Comparison of ENCODE assay signal across 14 cellular contexts in the genomic region with DNA sequence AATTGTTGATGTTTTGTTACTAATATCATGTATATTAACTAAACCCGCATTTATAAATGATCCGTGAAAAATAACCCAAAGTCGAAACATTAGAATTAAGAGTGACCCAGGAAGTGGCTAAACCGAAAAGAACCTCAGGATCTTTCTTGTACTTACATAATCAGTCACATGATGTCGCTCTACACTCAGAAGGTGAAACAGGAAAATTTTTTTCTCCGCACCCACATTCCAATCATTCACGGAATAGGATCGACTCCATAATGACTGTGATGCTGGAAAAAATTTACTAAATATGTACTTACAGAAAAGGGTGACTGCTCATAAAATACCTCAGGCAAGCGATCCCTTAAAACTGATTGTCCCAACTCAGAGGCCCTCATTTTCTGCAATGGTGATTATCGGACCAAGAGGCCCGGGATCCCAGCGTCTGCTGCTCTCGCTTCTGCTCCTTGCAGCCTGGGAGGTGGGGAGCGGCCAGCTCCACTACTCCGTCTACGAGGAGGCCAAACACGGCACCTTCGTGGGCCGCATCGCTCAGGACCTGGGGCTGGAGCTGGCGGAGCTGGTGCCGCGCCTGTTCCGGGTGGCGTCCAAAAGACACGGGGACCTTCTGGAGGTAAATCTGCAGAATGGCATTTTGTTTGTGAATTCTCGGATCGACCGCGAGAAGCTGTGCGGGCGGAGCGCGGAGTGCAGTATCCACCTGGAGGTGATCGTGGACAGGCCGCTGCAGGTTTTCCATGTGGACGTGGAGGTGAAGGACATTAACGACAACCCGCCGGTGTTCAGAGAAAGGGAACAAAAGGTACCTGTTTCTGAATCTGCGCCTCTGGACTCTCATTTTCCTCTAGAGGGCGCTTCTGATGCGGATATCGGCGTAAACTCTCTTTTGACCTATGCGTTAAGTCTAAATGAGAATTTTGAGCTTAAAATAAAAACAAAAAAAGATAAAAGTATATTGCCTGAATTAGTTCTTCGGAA. TPM values are rescaled to one million over a fixed set of nuclear protein-coding genes. Genes with fewer than 3 reads are reported as not detected.
A peak's percentile ranks its signal among the peaks of the same experiment; 100 is the strongest.
DNase-seq lines count a peak whose midpoint lies in the region; ATAC-seq and FAIRE-seq lines count a peak whose summit lies in the region.
"Had no signal": no experiment of that assay in that cellular context is flagged by ENCODE, and none has a peak within 500 bp of the region (broad histone marks: within the 10 kb centered on the region; RNA-seq: fewer than 3 reads in every experiment).

A gene with protein sequence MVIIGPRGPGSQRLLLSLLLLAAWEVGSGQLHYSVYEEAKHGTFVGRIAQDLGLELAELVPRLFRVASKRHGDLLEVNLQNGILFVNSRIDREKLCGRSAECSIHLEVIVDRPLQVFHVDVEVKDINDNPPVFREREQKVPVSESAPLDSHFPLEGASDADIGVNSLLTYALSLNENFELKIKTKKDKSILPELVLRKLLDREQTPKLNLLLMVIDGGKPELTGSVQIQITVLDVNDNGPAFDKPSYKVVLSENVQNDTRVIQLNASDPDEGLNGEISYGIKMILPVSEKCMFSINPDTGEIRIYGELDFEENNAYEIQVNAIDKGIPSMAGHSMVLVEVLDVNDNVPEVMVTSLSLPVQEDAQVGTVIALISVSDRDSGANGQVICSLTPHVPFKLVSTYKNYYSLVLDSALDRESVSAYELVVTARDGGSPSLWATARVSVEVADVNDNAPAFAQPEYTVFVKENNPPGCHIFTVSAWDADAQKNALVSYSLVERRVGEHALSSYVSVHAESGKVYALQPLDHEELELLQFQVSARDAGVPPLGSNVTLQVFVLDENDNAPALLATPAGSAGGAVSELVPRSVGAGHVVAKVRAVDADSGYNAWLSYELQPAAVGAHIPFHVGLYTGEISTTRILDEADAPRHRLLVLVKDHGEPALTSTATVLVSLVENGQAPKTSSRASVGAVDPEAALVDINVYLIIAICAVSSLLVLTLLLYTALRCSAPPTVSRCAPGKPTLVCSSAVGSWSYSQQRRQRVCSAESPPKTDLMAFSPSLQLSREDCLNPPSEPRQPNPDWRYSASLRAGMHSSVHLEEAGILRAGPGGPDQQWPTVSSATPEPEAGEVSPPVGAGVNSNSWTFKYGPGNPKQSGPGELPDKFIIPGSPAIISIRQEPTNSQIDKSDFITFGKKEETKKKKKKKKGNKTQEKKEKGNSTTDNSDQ (plus strand): TSS at position 224 of the 981 bp plus-strand sequence. CDS start 165 bp downstream, at position 389.

- H3K4me2 ChIP-seq in neuronal stem cell (ENCODE audit: insufficient read depth, low read length, poor library complexity, severe bottlenecking), result peak within 1 kb of the TSS; percentile 38

- no peak within 1 kb of the TSS for H2BK120ac ChIP-seq in neuronal stem cell (ENCODE audit: low read depth, low read length)

- no peak for ATAC-seq in HG03565 (IDR thresholded peaks at IDR 0.05; ENCODE audit: unreplicated experiment)
- ATAC-seq: CD8-positive, alpha-beta T cell had no signal

- no peak within 1 kb of the TSS for H3K27ac ChIP-seq in neuronal stem cell (replicated peaks; ENCODE audit: low read length)
- H3K27ac ChIP-seq: esophagus squamous epithelium had no signal

- H3K23ac ChIP-seq in neuronal stem cell (ENCODE audit: low read depth, low read length, poor library complexity), result no peak within 1 kb of the TSS

- H4K8ac ChIP-seq in neuronal stem cell (ENCODE audit: low read depth, low read length), result no peak within 1 kb of the TSS

- peaks cover 17% of the 10 kb centered on the region for H3K79me1 ChIP-seq in neuronal stem cell (ENCODE audit: low read depth, low read length)

- H3K9me3 ChIP-seq in neuronal stem cell (replicated peaks in 1 of 2; ENCODE audit: control insufficient read depth in 2 of 2, insufficient read depth in 1 of 2, low read depth in 1 of 2, low read length in 2 of 2), result peaks cover 11 to 27% of the 10 kb centered on the region in 2 donors

- FAIRE-seq in frontal cortex (lab: Jason Lieb, UNC) (no peak), RCC 7860 (lab: Jason Lieb, UNC) (no peak)

- H4K91ac ChIP-seq in neuronal stem cell (ENCODE audit: low read depth, low read length, poor library complexity), result no peak within 1 kb of the TSS

- peak within 1 kb of the TSS; percentile 59 to 88 for H3K4me3 ChIP-seq in neuronal stem cell (ENCODE audit: low read length in 2 of 2)
- H3K4me3 ChIP-seq: esophagus squamous epithelium had no signal

- no peak within 1 kb of the TSS for H2AK5ac ChIP-seq in neuronal stem cell (ENCODE audit: low read depth, low read length)

- H2BK15ac ChIP-seq in neuronal stem cell (ENCODE audit: low read length), result no peak within 1 kb of the TSS

- H3K9ac ChIP-seq in neuronal stem cell (ENCODE audit: low read depth, low read length, poor library complexity), result peak within 1 kb of the TSS; percentile 86

- no peak within 1 kb of the TSS for H2BK12ac ChIP-seq in neuronal stem cell (ENCODE audit: low read length)

- H2BK5ac ChIP-seq in neuronal stem cell (ENCODE audit: low read length), result no peak within 1 kb of the TSS

- peak within 1 kb of the TSS; percentile 52 for H3K18ac ChIP-seq in neuronal stem cell (ENCODE audit: low read length)

- WGBS in neuronal stem cell (ENCODE audit: extremely low coverage in 2 of 2, insufficient read length in 2 of 2, insufficient replicate concordance in 1 of 2), 2 donors, result no CpG with 5 or more reads among the region's 47 CpGs

- peaks cover 13 to 15% of the 10 kb centered on the region in 2 donors for H3K36me3 ChIP-seq in neuronal stem cell (replicated peaks in 1 of 2; ENCODE audit: control insufficient read depth in 2 of 2, insufficient read depth in 2 of 2, low read length in 2 of 2)
- H3K36me3 ChIP-seq: esophagus squamous epithelium had no signal

- H2AFZ ChIP-seq in neuronal stem cell (ENCODE audit: low read length), result peak within 1 kb of the TSS; percentile 88

- H3K27me3 ChIP-seq in neuronal stem cell (ENCODE audit: control insufficient read depth in 3 of 3, insufficient read depth in 3 of 3, low read depth in 1 of 3, low read length in 3 of 3), result no peaks in the 10 kb centered on the region

- no peak within 1 kb of the TSS for H3K4ac ChIP-seq in neuronal stem cell (ENCODE audit: low read length)

- no peaks in the 10 kb centered on the region for H3K4me1 ChIP-seq in neuronal stem cell (ENCODE audit: control insufficient read depth in 2 of 2, insufficient read depth in 1 of 2, low read depth in 1 of 2, low read length in 2 of 2)
- H3K4me1 ChIP-seq: esophagus squamous epithelium had no signal

- no peak within 1 kb of the TSS for H3K14ac ChIP-seq in neuronal stem cell (ENCODE audit: low read length)

- DNase-seq in DMS53 treated with DMSO at 0.1 percent for 48 hours (lab: John Stamatoyannopoulos, UW; ENCODE audit: unreplicated experiment) (peak; percentile 36), NCI-H69 (lab: John Stamatoyannopoulos, UW) (peak; percentile 8), frontal cortex (ENCODE audit: low spot score in 2 of 2) (no peak), neuronal stem cell (ENCODE audit: low spot score) (peak; percentile 55), RCC 7860 (ENCODE audit: low spot score) (no peak), UCSD-AML1 (lab: John Stamatoyannopoulos, UW; ENCODE audit: unreplicated experiment) (no peak), DMS79 (lab: John Stamatoyannopoulos, UW) (no peak)
- DNase-seq: anterior cingulate cortex; CD8-positive, alpha-beta T cell; esophagus squamous epithelium; NCI-H2171 treated with DMSO at 0.1 percent for 48 hours; retina had no signal

RNA-seq across cellular contexts. Expression of the gene that starts here (rescaled TPM):
- total RNA-seq in frontal cortex, result 11.0 TPM
- polyA plus RNA-seq in neuronal stem cell (2013, experiment 1 of 2), result 3.4 TPM
- 3.5 TPM for polyA plus RNA-seq in neuronal stem cell (2013, experiment 2 of 2)
- total RNA-seq: activated CD8-positive, alpha-beta memory T cell treated with anti-CD3 and anti-CD28 coated beads for 36 hours; CD8-positive, alpha-beta T cell had no signal

Comparison
In these comparisons a context has a peak if more than half of its experiments do, and no peak if none do; other contexts are left out.
1. DNase-seq: peak in DMS53 treated with DMSO at 0.1 percent for 48 hours (single experiment), NCI-H69 (single experiment) and neuronal stem cell (single experiment); none in frontal cortex (0 of 2), RCC 7860 (single experiment), UCSD-AML1 (single experiment) and DMS79 (single experiment).